ENCODE assay signal across 3 cellular contexts in the genomic region with DNA sequence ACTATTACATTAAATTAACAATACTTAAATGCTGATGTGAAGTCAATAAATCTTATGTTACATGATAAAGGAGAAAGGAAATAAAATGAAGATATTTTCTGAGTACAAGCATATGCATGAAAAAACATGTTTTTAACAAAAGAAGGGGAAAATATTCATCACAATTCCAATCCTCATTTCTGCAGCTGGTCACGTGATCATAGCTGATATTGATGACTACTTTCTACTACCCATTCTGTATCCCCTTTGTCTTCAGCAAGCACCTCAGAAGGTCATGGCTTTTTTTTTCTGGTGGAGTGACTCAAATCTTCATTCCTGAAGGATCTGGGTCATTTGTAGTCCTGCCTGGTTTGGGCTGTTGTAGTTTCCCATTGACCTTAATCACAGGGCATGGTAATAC.
TF ChIP-seq lines count a peak whose summit lies in the region.

No MANE protein-coding gene starts in this region.

TF ChIP-seq in HepG2, 621 proteins besides CTCF, POLR2A, EP300 and RAD21:
- peak; percentile 77; the same call in 1 of the 2 replicates for TF ChIP-seq RAD51 (IDR thresholded peaks at IDR 0.05; ENCODE audit: borderline replicate concordance)
- no peak for TF ChIP-seq KDM1A (CRISPR knock-in tag; IDR thresholded peaks at IDR 0.05)
- TF ChIP-seq, protein P1, sequence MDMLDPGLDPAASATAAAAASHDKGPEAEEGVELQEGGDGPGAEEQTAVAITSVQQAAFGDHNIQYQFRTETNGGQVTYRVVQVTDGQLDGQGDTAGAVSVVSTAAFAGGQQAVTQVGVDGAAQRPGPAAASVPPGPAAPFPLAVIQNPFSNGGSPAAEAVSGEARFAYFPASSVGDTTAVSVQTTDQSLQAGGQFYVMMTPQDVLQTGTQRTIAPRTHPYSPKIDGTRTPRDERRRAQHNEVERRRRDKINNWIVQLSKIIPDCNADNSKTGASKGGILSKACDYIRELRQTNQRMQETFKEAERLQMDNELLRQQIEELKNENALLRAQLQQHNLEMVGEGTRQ (IDR thresholded peaks at IDR 0.05; ENCODE audit: low read depth, low read length): peak; percentile 43; the same call in 1 of the 2 replicates
- TF ChIP-seq, protein P1 (CRISPR knock-in tag; IDR thresholded peaks at IDR 0.05; ENCODE audit: borderline replicate concordance): no peak
- TF ChIP-seq ZNF841 (CRISPR knock-in tag; IDR thresholded peaks at IDR 0.05; ENCODE audit: borderline replicate concordance): no peak
TF ChIP-seq in HepG2: peak in this region for 2.

TF ChIP-seq in GM12878, 131 proteins besides CTCF, POLR2A, EP300 and RAD21:
- no peak for TF ChIP-seq SREBF2 (IDR thresholded peaks at IDR 0.05; ENCODE audit: low read length)
- no peak for TF ChIP-seq LARP7 (IDR thresholded peaks at IDR 0.05)
- TF ChIP-seq RAD51 (IDR thresholded peaks at IDR 0.05): peak; percentile 72; the same call in 1 of the 2 replicates

TF ChIP-seq in K562, 482 proteins besides CTCF, POLR2A, EP300 and RAD21:
- peak; percentile 72 for TF ChIP-seq RAD51 (IDR thresholded peaks at IDR 0.05; ENCODE audit: borderline replicate concordance, low read depth)
- no peak for TF ChIP-seq STAG1 (CRISPR knock-in tag; IDR thresholded peaks at IDR 0.05; ENCODE audit: borderline replicate concordance)
- TF ChIP-seq, protein P2, sequence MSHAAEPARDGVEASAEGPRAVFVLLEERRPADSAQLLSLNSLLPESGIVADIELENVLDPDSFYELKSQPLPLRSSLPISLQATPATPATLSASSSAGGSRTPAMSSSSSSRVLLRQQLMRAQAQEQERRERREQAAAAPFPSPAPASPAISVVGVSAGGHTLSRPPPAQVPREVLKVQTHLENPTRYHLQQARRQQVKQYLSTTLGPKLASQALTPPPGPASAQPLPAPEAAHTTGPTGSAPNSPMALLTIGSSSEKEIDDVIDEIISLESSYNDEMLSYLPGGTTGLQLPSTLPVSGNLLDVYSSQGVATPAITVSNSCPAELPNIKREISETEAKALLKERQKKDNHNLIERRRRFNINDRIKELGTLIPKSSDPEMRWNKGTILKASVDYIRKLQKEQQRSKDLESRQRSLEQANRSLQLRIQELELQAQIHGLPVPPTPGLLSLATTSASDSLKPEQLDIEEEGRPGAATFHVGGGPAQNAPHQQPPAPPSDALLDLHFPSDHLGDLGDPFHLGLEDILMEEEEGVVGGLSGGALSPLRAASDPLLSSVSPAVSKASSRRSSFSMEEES (CRISPR knock-in tag; IDR thresholded peaks at IDR 0.05): peak; percentile 89
